In genomic region chr4:137420901-137421384, GRCh38 we compare ENCODE assay signal across 18 cellular contexts.
"Had no signal": no experiment of that assay in that cellular context is flagged by ENCODE, and none has a peak within 500 bp of the region (broad histone marks: within the 10 kb centered on the region; RNA-seq: fewer than 3 reads in every experiment).

No MANE protein-coding gene starts in this region.

- H3K9ac ChIP-seq: neural progenitor cell had no signal

- H3K4me3 Mint-ChIP-seq: activated CD4-positive, alpha-beta memory T cell treated with anti-CD3 and anti-CD28 coated beads, Interleukin-2, amount 10 ng/mL, durations not matched to agents 7 days and 5 days; activated CD8-positive, alpha-beta memory T cell treated with anti-CD3 and anti-CD28 coated beads, Interleukin-2, amount 10 ng/mL, durations not matched to agents 7 days and 5 days; activated naive CD4-positive, alpha-beta T cell treated with anti-CD3 and anti-CD28 coated beads for 36 hours; activated T-helper 17 cell treated with anti-CD3 and anti-CD28 coated beads, Interleukin-2, amount 50 U/mL, for 72 hours; brain; memory B cell; naive thymus-derived CD4-positive, alpha-beta T cell; neural progenitor cell had no signal

- H3K27ac ChIP-seq: dorsolateral prefrontal cortex, neural progenitor cell, psoas muscle, stomach, thoracic aorta had no signal

- H3K4me3 ChIP-seq: dorsolateral prefrontal cortex, neural progenitor cell, psoas muscle, stomach, thoracic aorta had no signal

- H3K27ac Mint-ChIP-seq: activated CD4-positive, alpha-beta memory T cell treated with anti-CD3 and anti-CD28 coated beads, Interleukin-2, amount 10 ng/mL, durations not matched to agents 7 days and 5 days; activated CD8-positive, alpha-beta memory T cell treated with anti-CD3 and anti-CD28 coated beads, Interleukin-2, amount 10 ng/mL, durations not matched to agents 7 days and 5 days; activated naive CD4-positive, alpha-beta T cell treated with anti-CD3 and anti-CD28 coated beads for 36 hours; activated T-helper 17 cell treated with anti-CD3 and anti-CD28 coated beads, Interleukin-2, amount 50 U/mL, for 72 hours; brain; memory B cell; naive thymus-derived CD4-positive, alpha-beta T cell; neural progenitor cell had no signal

- H3K27me3 ChIP-seq: dorsolateral prefrontal cortex, neural progenitor cell, stomach had no signal

- H3K9me3 ChIP-seq: psoas muscle, thoracic aorta had no signal

- H3K4me1 Mint-ChIP-seq: activated CD4-positive, alpha-beta memory T cell treated with anti-CD3 and anti-CD28 coated beads, Interleukin-2, amount 10 ng/mL, durations not matched to agents 7 days and 5 days; activated CD8-positive, alpha-beta memory T cell treated with anti-CD3 and anti-CD28 coated beads, Interleukin-2, amount 10 ng/mL, durations not matched to agents 7 days and 5 days; activated T-helper 17 cell treated with anti-CD3 and anti-CD28 coated beads, Interleukin-2, amount 50 U/mL, for 72 hours; memory B cell; naive thymus-derived CD4-positive, alpha-beta T cell; neural progenitor cell had no signal

- H3K4me1 ChIP-seq: neural progenitor cell, psoas muscle, stomach had no signal

- DNase-seq: activated CD4-positive, alpha-beta memory T cell treated with anti-CD3 and anti-CD28 coated beads, Interleukin-2, amount 10 ng/mL, durations not matched to agents 7 days and 5 days; activated CD4-positive, alpha-beta T cell treated with anti-CD3 and anti-CD28 coated beads for 4 hours; activated CD8-positive, alpha-beta memory T cell treated with anti-CD3 and anti-CD28 coated beads, Interleukin-2, amount 10 ng/mL, durations not matched to agents 7 days and 5 days; activated naive CD4-positive, alpha-beta T cell treated with anti-CD3 and anti-CD28 coated beads for 36 hours; activated T-cell treated with anti-CD3 and anti-CD28 coated beads, Interleukin-2, amount 50 U/mL, for 1 hour; caudate nucleus; dorsolateral prefrontal cortex; foreskin melanocyte; hypothalamus; naive thymus-derived CD4-positive, alpha-beta T cell; psoas muscle; stomach had no signal

- H3K36me3 Mint-ChIP-seq: activated CD8-positive, alpha-beta memory T cell treated with anti-CD3 and anti-CD28 coated beads, Interleukin-2, amount 10 ng/mL, durations not matched to agents 7 days and 5 days; brain; memory B cell; naive thymus-derived CD4-positive, alpha-beta T cell; neural progenitor cell had no signal

- ATAC-seq: activated CD8-positive, alpha-beta memory T cell treated with anti-CD3 and anti-CD28 coated beads, Interleukin-2, amount 10 ng/mL, durations not matched to agents 7 days and 5 days; activated T-helper 17 cell treated with anti-CD3 and anti-CD28 coated beads, Interleukin-2, amount 50 U/mL, for 72 hours; naive thymus-derived CD4-positive, alpha-beta T cell; psoas muscle; right cardiac atrium had no signal

- H3K27me3 Mint-ChIP-seq: activated CD4-positive, alpha-beta memory T cell treated with anti-CD3 and anti-CD28 coated beads, Interleukin-2, amount 10 ng/mL, durations not matched to agents 7 days and 5 days; activated CD8-positive, alpha-beta memory T cell treated with anti-CD3 and anti-CD28 coated beads, Interleukin-2, amount 10 ng/mL, durations not matched to agents 7 days and 5 days; activated T-helper 17 cell treated with anti-CD3 and anti-CD28 coated beads, Interleukin-2, amount 50 U/mL, for 72 hours; brain; memory B cell; naive thymus-derived CD4-positive, alpha-beta T cell had no signal

- H3K36me3 ChIP-seq: neural progenitor cell, stomach, thoracic aorta had no signal
